In the genomic region with DNA sequence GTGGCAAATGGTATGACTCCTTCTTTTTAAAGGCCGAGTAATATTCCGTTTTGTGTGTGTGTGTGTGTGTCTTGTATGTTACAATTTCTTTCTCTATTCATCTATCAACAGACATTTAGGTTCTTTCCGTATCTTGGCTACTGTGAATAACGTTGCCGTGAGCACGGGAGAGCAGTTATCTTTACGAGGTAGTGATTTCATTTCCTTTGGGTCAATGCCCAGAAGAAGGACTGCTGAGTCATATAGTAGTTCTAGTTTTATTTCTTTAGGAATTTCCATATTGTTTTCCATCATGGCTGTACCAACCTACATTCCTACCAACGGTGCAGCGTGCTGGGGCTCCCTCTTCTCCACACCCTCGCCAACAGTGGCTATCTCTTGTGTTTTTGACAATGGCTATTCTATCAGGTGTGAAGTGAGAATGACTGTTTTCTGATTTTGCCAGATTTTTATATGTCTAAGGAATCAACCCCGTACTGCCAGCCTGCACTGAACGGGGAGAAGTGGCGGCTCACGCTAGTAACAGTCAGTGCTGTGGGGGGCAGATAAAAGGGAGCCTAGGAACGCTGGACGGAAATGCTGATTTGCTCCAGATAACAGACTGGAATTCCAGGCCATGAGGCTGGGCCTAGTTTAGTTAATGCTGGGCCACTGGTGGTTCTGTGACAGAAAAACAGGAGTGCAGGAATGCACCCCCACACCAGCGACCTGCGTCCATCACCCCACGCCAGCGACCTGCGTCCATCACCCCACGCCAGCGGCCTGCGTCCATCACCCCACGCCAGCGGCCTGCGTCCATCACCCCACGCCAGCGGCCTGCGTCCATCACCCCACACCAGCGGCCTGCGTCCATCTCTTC, we compare ENCODE assay signal across 8 cellular contexts.
DNase-seq lines count a peak whose midpoint lies in the region; ATAC-seq and TF ChIP-seq lines count a peak whose summit lies in the region.

No MANE protein-coding gene starts in this region.

- H3K4me3 ChIP-seq in NB4 (ENCODE audit: low read depth, low read length) = no peak overlapping the region

- no peak for TF ChIP-seq POLR2A in NB4 (IDR thresholded peaks at IDR 0.05; ENCODE audit: extremely low read depth, insufficient read length)

- TF ChIP-seq CTCF in AG09319 (IDR thresholded peaks at IDR 0.05; ENCODE audit: low read depth, low read length) = no peak
- no peak for TF ChIP-seq CTCF in NB4 (IDR thresholded peaks at IDR 0.05; ENCODE audit: low read depth, low read length)
- TF ChIP-seq CTCF in GM20000 (IDR thresholded peaks at IDR 0.05; ENCODE audit: extremely low read depth, missing control alignments) = no peak

- no peak for ATAC-seq in HG02884 (IDR thresholded peaks at IDR 0.05; ENCODE audit: unreplicated experiment)

- peak; percentile 78 for DNase-seq in AG09319 (ENCODE audit: extremely low read depth, low read depth)
- peak; percentile 70 for DNase-seq in NB4 (ENCODE audit: low read depth)
- peak; percentile 90 for DNase-seq in dedifferentiated amniotic fluid mesenchymal stem cell (ENCODE audit: extremely low spot score)
- peak; percentile 52 for DNase-seq in mucosa of gallbladder (ENCODE audit: low spot score)
- no peak for DNase-seq in GM20000 (ENCODE audit: low spot score)
- no peak for DNase-seq in SHP77 (lab: John Stamatoyannopoulos, UW)
- no peak for DNase-seq in NCI-H1417 (lab: John Stamatoyannopoulos, UW)

Comparison
In these comparisons a context has a peak if more than half of its experiments do, and no peak if none do; other contexts are left out.
1. DNase-seq: peak in AG09319 (single experiment), NB4 (single experiment), dedifferentiated amniotic fluid mesenchymal stem cell (single experiment) and mucosa of gallbladder (single experiment); none in GM20000 (single experiment), SHP77 (0 of 2) and NCI-H1417 (0 of 3).